ENCODE assay signal across 20 cellular contexts in genomic region chr2:71783215-71783614, GRCh38.
DNase-seq lines count a peak whose midpoint lies in the region; ATAC-seq and TF ChIP-seq lines count a peak whose summit lies in the region.
"Had no signal": no experiment of that assay in that cellular context is flagged by ENCODE, and none has a peak within 500 bp of the region (broad histone marks: within the 10 kb centered on the region; RNA-seq: fewer than 3 reads in every experiment).

No MANE protein-coding gene starts in this region.

- DNase-seq in ELR (ENCODE audit: low read depth) (peak; percentile 23), RWPE2 (ENCODE audit: low spot score) (no peak), hepatic stellate cell (ENCODE audit: low spot score) (peak; percentile 20), smooth muscle cell (lab: John Stamatoyannopoulos, UW; ENCODE audit: unreplicated experiment) (no peak), SW 1271 (lab: John Stamatoyannopoulos, UW) (no peak), MM.1S (no peak)
- DNase-seq: activated CD4-positive, alpha-beta T cell treated with anti-CD3 and anti-CD28 coated beads for 48 hours; activated naive CD8-positive, alpha-beta T cell treated with anti-CD3 and anti-CD28 coated beads, Interleukin-2, amount 10 ng/mL, durations not matched to agents 7 days and 5 days; activated T-cell treated with anti-CD3 and anti-CD28 coated beads, Interleukin-2, amount 50 U/mL, for 1 hour; central memory CD4-positive, alpha-beta T cell; dorsolateral prefrontal cortex; NCI-H1105 treated with DMSO at 0.1 percent for 48 hours; NCI-H2081; NCI-H748 treated with DMSO at 0.1 percent for 48 hours; nephron progenitor cell; ovary; transverse colon had no signal

- H2AFZ ChIP-seq in smooth muscle cell (ENCODE audit: low read depth) (no peak overlapping the region), MM.1S (ENCODE audit: low read length) (no peak overlapping the region)

- H3K4me1 ChIP-seq in RWPE2 (ENCODE audit: insufficient read depth, poor library complexity, severe bottlenecking) (peaks cover 8% of the 10 kb centered on the region), smooth muscle cell (ENCODE audit: low read depth) (no peaks in the 10 kb centered on the region), MM.1S (ENCODE audit: low read length) (no peaks in the 10 kb centered on the region)
- H3K4me1 ChIP-seq: spleen had no signal

- H3K9ac ChIP-seq in smooth muscle cell (ENCODE audit: low read depth) (no peak overlapping the region), MM.1S (ENCODE audit: low read length) (no peak overlapping the region)

- H3K27me3 ChIP-seq in RWPE2 (ENCODE audit: insufficient read depth, poor library complexity, severe bottlenecking): no peaks in the 10 kb centered on the region
- peaks cover 4% of the 10 kb centered on the region for H3K27me3 ChIP-seq in smooth muscle cell (ENCODE audit: low read depth)
- no peaks in the 10 kb centered on the region for H3K27me3 ChIP-seq in MM.1S (replicated peaks; ENCODE audit: insufficient read depth, low read length)
- H3K27me3 ChIP-seq: ovary, transverse colon had no signal

- no peaks in the 10 kb centered on the region for H3K36me3 ChIP-seq in RWPE2 (ENCODE audit: low read depth)
- no peaks in the 10 kb centered on the region for H3K36me3 ChIP-seq in smooth muscle cell (ENCODE audit: low read depth)
- no peaks in the 10 kb centered on the region for H3K36me3 ChIP-seq in MM.1S (replicated peaks; ENCODE audit: insufficient read depth, low read length)
- H3K36me3 ChIP-seq: ovary, spleen, transverse colon had no signal

- H3K9me3 ChIP-seq in RWPE2 (ENCODE audit: severe bottlenecking) (no peaks in the 10 kb centered on the region), smooth muscle cell (replicated peaks; ENCODE audit: low read depth) (no peaks in the 10 kb centered on the region), MM.1S (replicated peaks; ENCODE audit: insufficient read depth, low read length) (no peaks in the 10 kb centered on the region)
- H3K9me3 ChIP-seq: ovary, spleen, transverse colon had no signal

- H3K9me2 ChIP-seq in MM.1S (replicated peaks; ENCODE audit: insufficient read depth, low read length): no peaks in the 10 kb centered on the region

- TF ChIP-seq CTCF in RWPE2 (IDR thresholded peaks at IDR 0.05; ENCODE audit: poor library complexity, severe bottlenecking) (no peak), smooth muscle cell (IDR thresholded peaks at IDR 0.05; ENCODE audit: borderline replicate concordance, insufficient read depth, poor library complexity, severe bottlenecking) (no peak), MM.1S (IDR thresholded peaks at IDR 0.05; ENCODE audit: low read length) (no peak)

- H4K20me1 ChIP-seq in smooth muscle cell (ENCODE audit: low read depth) (no peaks in the 10 kb centered on the region), MM.1S (ENCODE audit: insufficient read depth, low read length) (no peaks in the 10 kb centered on the region)

- ATAC-seq in RWPE2 (ENCODE audit: low read depth) (0 out of 3 replicates have a peak, but pooled peaks have one; percentile 21), HG02852 (IDR thresholded peaks at IDR 0.05; ENCODE audit: unreplicated experiment) (no peak)

- H3F3A ChIP-seq in smooth muscle cell (ENCODE audit: low read depth) (no peaks in the 10 kb centered on the region), MM.1S (ENCODE audit: insufficient read depth, low read length) (no peaks in the 10 kb centered on the region)

- H3K79me2 ChIP-seq in smooth muscle cell (ENCODE audit: low read depth) (no peaks in the 10 kb centered on the region), MM.1S (ENCODE audit: low read length) (no peaks in the 10 kb centered on the region)

- H3K4me2 ChIP-seq in smooth muscle cell (peak overlapping the region; percentile 25), MM.1S (ENCODE audit: low read depth, low read length) (no peak overlapping the region)

- H3K4me3 ChIP-seq in RWPE2 (ENCODE audit: severe bottlenecking) (no peak overlapping the region), smooth muscle cell (no peak overlapping the region), MM.1S (ENCODE audit: low read length) (no peak overlapping the region)
- H3K4me3 ChIP-seq: dorsolateral prefrontal cortex, ovary, spleen, transverse colon had no signal

- H3K27ac ChIP-seq in RWPE2 (ENCODE audit: poor library complexity, severe bottlenecking) (no peak overlapping the region), smooth muscle cell (ENCODE audit: low read depth) (no peak overlapping the region), MM.1S (ENCODE audit: low read length) (no peak overlapping the region)
- H3K27ac ChIP-seq: dorsolateral prefrontal cortex, ovary, spleen, transverse colon, VCaP had no signal

Comparison
In these comparisons a context has a peak if more than half of its experiments do, and no peak if none do; other contexts are left out.
1. DNase-seq: peak in ELR (single experiment) and hepatic stellate cell (single experiment); none in RWPE2 (single experiment), smooth muscle cell (single experiment), SW 1271 (0 of 2) and MM.1S (single experiment).